In the genomic region with DNA sequence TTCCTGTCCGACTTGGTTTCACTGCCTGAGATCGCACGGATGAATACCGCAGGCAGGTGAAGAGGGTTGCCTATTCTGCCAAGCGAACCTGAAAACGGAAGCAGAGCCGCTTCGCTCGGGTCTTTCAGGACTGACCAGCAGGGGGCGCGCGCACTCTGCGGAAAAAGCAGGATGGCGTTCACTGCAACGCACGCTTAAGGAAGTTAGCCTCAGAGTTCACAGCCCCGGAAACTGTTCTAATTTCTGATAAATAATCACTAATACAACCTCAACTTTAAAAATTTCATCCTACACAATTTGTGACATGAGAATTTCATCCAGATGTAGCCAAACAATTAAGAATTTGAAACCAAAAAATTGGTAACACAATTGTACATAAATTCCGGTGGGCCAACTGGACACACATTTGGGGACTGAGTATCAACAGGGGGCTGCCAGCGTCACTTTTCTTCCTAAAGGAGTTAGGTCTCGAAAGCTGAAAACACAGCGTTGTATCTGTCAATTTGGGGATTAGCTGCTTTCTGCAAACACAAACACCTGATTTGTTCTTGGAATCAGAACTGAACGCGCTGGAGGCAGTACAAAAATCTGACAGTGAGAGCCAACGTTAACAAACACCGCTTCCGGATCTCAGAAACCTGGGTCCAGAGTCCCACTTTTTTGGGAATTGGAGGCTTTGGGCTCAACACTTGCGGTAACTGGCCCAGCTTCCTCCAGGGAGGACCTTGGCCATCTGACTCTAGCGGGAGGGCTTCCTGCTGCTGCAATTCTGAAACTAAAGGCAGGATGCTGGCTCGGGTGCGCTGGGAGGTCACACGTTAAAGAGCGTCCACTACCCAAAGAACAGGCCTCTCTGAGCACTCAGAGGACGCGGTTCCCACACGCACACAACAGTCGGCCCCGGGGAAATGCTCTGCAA, we compare ENCODE assay signal across 8 cellular contexts. TPM values are rescaled to one million over a fixed set of nuclear protein-coding genes. Genes with fewer than 3 reads are reported as not detected.
DNase-seq lines count a peak whose midpoint lies in the region; ATAC-seq and TF ChIP-seq lines count a peak whose summit lies in the region.

No MANE protein-coding gene starts in this region.

- intact Hi-C loops in colonic mucosa (cut with DNase I) (loop anchor here (5.0 to 10.0 kb wide), 2 partner anchors 145 to 412 kb away; no protein-coding TSS in a partner anchor), lower leg skin (cut with DNase I; ENCODE audit: low total_unique reads) (loop anchor here (5.0 to 10.0 kb wide), 3 partner anchors 145 to 262 kb away; no protein-coding TSS in a partner anchor)

- 20 to 26% methylated on average over 37 of the region's 37 CpGs for whole genome bisulfite sequencing in lower leg skin, 2 donors

- H3K4me1 ChIP-seq in colonic mucosa = no peaks in the 10 kb centered on the region

- peak; percentile 61 for ATAC-seq in HG03066 (IDR thresholded peaks at IDR 0.05; ENCODE audit: low read depth, unreplicated experiment)

- DNase-seq in SIG-M5 treated with dmso at 0.1 percent for 504 hours (lab: John Stamatoyannopoulos, UW; ENCODE audit: unreplicated experiment) (peak; percentile 47), SIG-M5 (lab: John Stamatoyannopoulos, UW) (no peak), NCI-H526 (lab: John Stamatoyannopoulos, UW) (peak; percentile 59 to 90), colonic mucosa (peak; percentile 93), lower leg skin (ENCODE audit: low spot score in 2 of 2) (peak; percentile 89 to 98)
- DNase-seq in activated CD4-positive, alpha-beta T cell treated with anti-CD3 and anti-CD28 coated beads for 48 hours = peak; percentile 93
- peak; percentile 80 to 95 for DNase-seq in stimulated activated CD4-positive, alpha-beta T cell treated with anti-CD3 and anti-CD28 coated beads, Interleukin-4, amount 100 ng/mL, for 4 hours

- no peaks in the 10 kb centered on the region for H3K27me3 ChIP-seq in colonic mucosa

- TF ChIP-seq CTCF in colonic mucosa (IDR thresholded peaks at IDR 0.05) (peak; percentile 86), lower leg skin (IDR thresholded peaks at IDR 0.05) (peak in 1 of 3 donors; percentile 93)

- no peaks in the 10 kb centered on the region for H3K9me3 ChIP-seq in colonic mucosa

- TF ChIP-seq POLR2A in lower leg skin (IDR thresholded peaks at IDR 0.05) = no peak

- no peak overlapping the region for H3K9ac ChIP-seq in colonic mucosa (ENCODE audit: low read depth in 2 of 2, low read length in 2 of 2)

- H3K4me3 ChIP-seq in colonic mucosa (no peak overlapping the region), lower leg skin (ENCODE audit: low read depth, poor library complexity, severe bottlenecking) (no peak overlapping the region)

- H3K36me3 ChIP-seq in colonic mucosa = no peaks in the 10 kb centered on the region

- H3K27ac ChIP-seq in colonic mucosa = peak overlapping the region; percentile 37

RNA-seq across cellular contexts. Expression of gene PXDC1, which starts 8.8 kb away (rescaled TPM):
- 1 to 10 TPM; 1.7 to 8.8 TPM for total RNA-seq in colonic mucosa
- 100 to 1,000 TPM in 1 of 4 donors, 10 to 100 TPM in 3; 58.4 to 103 (median 72.4) TPM for total RNA-seq in lower leg skin

Comparison
In these comparisons a context has a peak if more than half of its experiments do, and no peak if none do; other contexts are left out.
1. RNA of gene PXDC1, which starts 8.8 kb away (total RNA-seq): 58.4 to 103 TPM in lower leg skin; 1.7 to 8.8 TPM in colonic mucosa; every median in the first group is over 4 times any median in the second.